ENCODE assay signal across 11 cellular contexts in the genomic region with DNA sequence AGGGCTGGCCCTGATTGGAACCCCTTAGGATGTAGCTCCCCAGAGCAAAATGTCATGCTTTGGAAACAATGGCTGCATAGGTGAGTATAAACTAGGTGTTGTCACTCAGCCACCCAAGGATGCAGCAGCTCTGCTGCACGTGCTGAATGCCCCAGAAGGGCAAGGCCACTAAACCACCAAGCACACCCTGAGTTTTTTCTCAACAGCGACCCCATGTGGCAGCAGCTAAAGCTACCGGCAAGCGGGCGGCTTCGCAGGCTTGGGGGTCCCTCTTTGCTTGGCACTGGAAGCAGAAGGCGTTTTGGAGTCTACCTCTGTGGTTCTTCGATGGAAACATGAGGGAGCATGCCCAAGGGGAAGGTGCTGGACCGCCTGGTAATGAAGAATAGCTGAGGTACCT.
A peak's percentile ranks its signal among the peaks of the same experiment; 100 is the strongest.
DNase-seq lines count a peak whose midpoint lies in the region; TF ChIP-seq lines count a peak whose summit lies in the region.
"Had no signal": no experiment of that assay in that cellular context is flagged by ENCODE, and none has a peak within 500 bp of the region (broad histone marks: within the 10 kb centered on the region; RNA-seq: fewer than 3 reads in every experiment).

No MANE protein-coding gene starts in this region.

- H3K27me3 Mint-ChIP-seq in nephron progenitor cell (ENCODE audit: low read depth, poor library complexity), result peaks cover 9% of the 10 kb centered on the region

- H3K27ac Mint-ChIP-seq in nephron progenitor cell, result no peak overlapping the region
- H3K27ac Mint-ChIP-seq: activated naive CD4-positive, alpha-beta T cell treated with anti-CD3 and anti-CD28 coated beads, Interleukin-2, amount 50 U/mL, for 72 hours had no signal

- DNase-seq in DMS53 (lab: John Stamatoyannopoulos, UW), result peak; percentile 24
- DNase-seq in DMS53 treated with DMSO at 0.1 percent for 48 hours (lab: John Stamatoyannopoulos, UW; ENCODE audit: unreplicated experiment), result no peak
- DNase-seq in HuH-7.5 (ENCODE audit: low spot score), result peak; percentile 52
- DNase-seq in ecto neural progenitor cell (ENCODE audit: low spot score), result peak; percentile 60
- peak; percentile 48 for DNase-seq in nephron progenitor cell
- DNase-seq in AG08395 (ENCODE audit: low spot score), result no peak
- DNase-seq in DMS114 treated with DMSO at 0.1 percent for 48 hours (lab: John Stamatoyannopoulos, UW; ENCODE audit: unreplicated experiment), result no peak
- DNase-seq in NCI-H1105 (lab: John Stamatoyannopoulos, UW), result no peak
- DNase-seq: activated CD4-positive, alpha-beta T cell treated with anti-CD3 and anti-CD28 coated beads, Interleukin-2, amount 50 U/mL, for 1 hour; effector CD4-positive, alpha-beta T cell had no signal

- peak; percentile 47 for TF ChIP-seq CTCF in nephron progenitor cell (IDR thresholded peaks at IDR 0.05)

- no peak overlapping the region for H3K4me3 Mint-ChIP-seq in nephron progenitor cell

- H3K36me3 Mint-ChIP-seq in nephron progenitor cell (ENCODE audit: low read depth), result no peaks in the 10 kb centered on the region
- H3K36me3 Mint-ChIP-seq: activated naive CD4-positive, alpha-beta T cell treated with anti-CD3 and anti-CD28 coated beads, Interleukin-2, amount 50 U/mL, for 72 hours had no signal

- no peaks in the 10 kb centered on the region for H3K9me3 Mint-ChIP-seq in nephron progenitor cell

- peaks cover 55% of the 10 kb centered on the region for H3K4me1 Mint-ChIP-seq in nephron progenitor cell

Comparison
In these comparisons a context has a peak if more than half of its experiments do, and no peak if none do; other contexts are left out.
1. DNase-seq: peak in DMS53 (single experiment), HuH-7.5 (single experiment), ecto neural progenitor cell (single experiment) and nephron progenitor cell (single experiment); none in DMS53 treated with DMSO at 0.1 percent for 48 hours (single experiment), AG08395 (single experiment), DMS114 treated with DMSO at 0.1 percent for 48 hours (single experiment) and NCI-H1105 (single experiment).